ENCODE assay signal across 22 cellular contexts in the genomic region with DNA sequence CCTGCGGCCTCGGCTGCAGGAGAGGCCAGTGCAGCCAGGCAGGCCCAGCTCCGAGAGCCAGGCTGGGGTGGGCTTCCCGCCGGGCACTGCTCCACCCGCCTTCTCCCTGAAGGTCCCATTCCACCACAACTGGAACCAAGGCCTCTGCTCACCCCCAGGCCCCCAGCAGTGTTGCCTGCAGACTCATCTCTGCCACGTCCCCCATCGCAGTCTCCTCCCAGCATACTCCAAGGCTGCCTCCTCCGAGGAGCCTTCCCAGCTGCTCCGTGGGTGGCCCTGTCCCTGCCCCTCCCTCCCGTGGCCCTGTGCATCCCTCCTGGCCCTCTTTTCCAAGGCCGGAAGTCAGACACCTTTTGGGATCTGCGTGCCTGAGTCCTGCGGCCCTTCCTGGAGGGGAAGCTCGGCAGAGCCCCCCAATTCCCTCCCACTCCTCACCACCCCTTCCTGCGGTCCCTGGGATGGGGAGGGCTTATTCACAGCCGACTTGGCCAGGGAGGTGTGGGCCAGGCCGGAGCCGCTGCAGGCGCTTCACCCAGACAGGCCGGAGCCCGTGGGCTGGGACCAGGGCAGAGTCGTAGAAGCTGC. TPM values are rescaled to one million over a fixed set of nuclear protein-coding genes. Genes with fewer than 3 reads are reported as not detected.
DNase-seq lines count a peak whose midpoint lies in the region; ATAC-seq and TF ChIP-seq lines count a peak whose summit lies in the region.
"Had no signal": no experiment of that assay in that cellular context is flagged by ENCODE, and none has a peak within 500 bp of the region (broad histone marks: within the 10 kb centered on the region; RNA-seq: fewer than 3 reads in every experiment).

No MANE protein-coding gene starts in this region.

- DNase-seq in BE2C = peak; percentile 46
- DNase-seq in cardiac septum (ENCODE audit: low spot score) = peak; percentile 74
- peak; percentile 77 for DNase-seq in osteoblast (ENCODE audit: insufficient read length, low spot score, missing footprints)
- DNase-seq in hepatocyte (ENCODE audit: low spot score) = no peak
- DNase-seq in NCI-H526 treated with DMSO at 0.1 percent for 48 hours (lab: John Stamatoyannopoulos, UW) = no peak
- DNase-seq: activated CD4-positive, alpha-beta memory T cell treated with anti-CD3 and anti-CD28 coated beads, Interleukin-2, amount 10 ng/mL, durations not matched to agents 7 days and 5 days; activated gamma-delta T cell treated with Interleukin-2 at 50 U/mL for 16 hours; activated T-cell treated with anti-CD3 and anti-CD28 coated beads for 4 hours; CD4-positive, CD25-positive, alpha-beta regulatory T cell; cerebellar nuclear complex; Karpas-422; naive B cell; NCI-H1417 treated with DMSO at 0.1 percent for 48 hours; NCI-H345; NCI-H774; stimulated activated CD4-positive, alpha-beta T cell treated with anti-CD3 and anti-CD28 coated beads, Interleukin-2, amount 100 ng/mL, for 48 hours; transverse colon had no signal

- H3K27ac ChIP-seq in HEK293 (ENCODE audit: extremely low read depth, low read depth, low read length) (no peak overlapping the region), osteoblast (ENCODE audit: low read depth, low read length) (no peak overlapping the region), hepatocyte (no peak overlapping the region)
- H3K27ac ChIP-seq: body of pancreas had no signal

- TF ChIP-seq CTCF in BE2C (IDR thresholded peaks at IDR 0.05; ENCODE audit: low read depth, low read length) (no peak), HEK293 (tag by site-specific recombination; IDR thresholded peaks at IDR 0.05) (no peak), osteoblast (IDR thresholded peaks at IDR 0.05; ENCODE audit: extremely low read depth, low read depth, low read length) (no peak), hepatocyte (IDR thresholded peaks at IDR 0.05; ENCODE audit: poor library complexity) (no peak)

- no peak for ATAC-seq in GM21576 (IDR thresholded peaks at IDR 0.05; ENCODE audit: unreplicated experiment)
- ATAC-seq: activated CD4-positive, CD25-positive, alpha-beta regulatory T cell treated with anti-CD3 and anti-CD28 coated beads, Interleukin-2, amount 50 U/mL, for 24 hours; body of pancreas; GM12878 had no signal

- intact Hi-C loops in cardiac septum (cut with DNase I) = no loop called here

- H4K20me1 ChIP-seq in osteoblast (ENCODE audit: insufficient read depth, low read length) (no peaks in the 10 kb centered on the region), hepatocyte (ENCODE audit: insufficient read depth, poor library complexity, severe bottlenecking) (no peaks in the 10 kb centered on the region)

- H3K4me3 ChIP-seq in BE2C (ENCODE audit: low read depth, low read length) (no peak overlapping the region), HEK293 (ENCODE audit: low read depth, low read length) (no peak overlapping the region), osteoblast (ENCODE audit: insufficient read depth, low read length) (no peak overlapping the region), hepatocyte (no peak overlapping the region)
- H3K4me3 ChIP-seq: body of pancreas, GM12878, transverse colon had no signal

- H3K27me3 ChIP-seq in BE2C (no peaks in the 10 kb centered on the region), osteoblast (ENCODE audit: insufficient read depth, low read length) (no peaks in the 10 kb centered on the region), hepatocyte (no peaks in the 10 kb centered on the region)
- H3K27me3 ChIP-seq: body of pancreas, transverse colon had no signal

- H3K4me2 ChIP-seq in osteoblast (ENCODE audit: insufficient read depth, low read length) (no peak overlapping the region), hepatocyte (no peak overlapping the region)

- H3K79me2 ChIP-seq in osteoblast (ENCODE audit: insufficient read depth, low read length) (no peaks in the 10 kb centered on the region), hepatocyte (no peaks in the 10 kb centered on the region)

- H3K4me1 ChIP-seq in BE2C = peaks cover 56% of the 10 kb centered on the region
- no peaks in the 10 kb centered on the region for H3K4me1 ChIP-seq in HEK293 (ENCODE audit: control insufficient read depth, insufficient read depth, low read length)
- peaks cover 6% of the 10 kb centered on the region for H3K4me1 ChIP-seq in osteoblast (ENCODE audit: insufficient read depth, low read length)
- peaks cover 40% of the 10 kb centered on the region for H3K4me1 ChIP-seq in hepatocyte (ENCODE audit: insufficient read depth)
- H3K4me1 ChIP-seq: body of pancreas had no signal

- CTCF ChIA-PET in HEK293 (lab: Yijun Ruan, JAX) = interaction anchor here (0.7 to 1.0 kb wide), 2 partner anchors 150 to 1166 kb away, joined by 5 to 8 read pairs; no protein-coding TSS in a partner anchor

- H3K36me3 ChIP-seq in BE2C = no peaks in the 10 kb centered on the region
- no peaks in the 10 kb centered on the region for H3K36me3 ChIP-seq in HEK293 (ENCODE audit: control insufficient read depth in 2 of 2, insufficient read depth in 1 of 2, low read length in 2 of 2)
- no peaks in the 10 kb centered on the region for H3K36me3 ChIP-seq in osteoblast (ENCODE audit: insufficient read depth, low read length)
- H3K36me3 ChIP-seq in hepatocyte (replicated peaks; ENCODE audit: insufficient read depth, low read depth) = no peaks in the 10 kb centered on the region
- H3K36me3 ChIP-seq: transverse colon had no signal

- no peaks in the 10 kb centered on the region for H3K9me2 ChIP-seq in hepatocyte (replicated peaks; ENCODE audit: insufficient read depth)

- no peaks in the 10 kb centered on the region for H3K9me3 ChIP-seq in BE2C
- H3K9me3 ChIP-seq in HEK293 (ENCODE audit: control insufficient read depth, insufficient read depth, low read depth, low read length) = no peaks in the 10 kb centered on the region
- no peaks in the 10 kb centered on the region for H3K9me3 ChIP-seq in osteoblast (ENCODE audit: low read depth, low read length)
- H3K9me3 ChIP-seq in hepatocyte (ENCODE audit: low read depth) = no peaks in the 10 kb centered on the region
- H3K9me3 ChIP-seq: body of pancreas, transverse colon had no signal

- POLR2A ChIA-PET in HEK293 (lab: Yijun Ruan, JAX) = no interaction called here

- 75% methylated on average over 22 of the region's 23 CpGs for WGBS in hepatocyte (ENCODE audit: low lambda C conversion rate, missing lambda C conversion rate)

- H2AFZ ChIP-seq in osteoblast (ENCODE audit: low read length) = no peak overlapping the region
- no peak overlapping the region for H2AFZ ChIP-seq in hepatocyte

TF ChIP-seq in HEK293, 187 proteins besides CTCF, POLR2A, EP300 and RAD21:
- TF ChIP-seq ZFHX2 (tag by site-specific recombination; conservative IDR thresholded peaks at IDR 0.05) (peak; percentile 29), ZFP37 (tag by site-specific recombination; IDR thresholded peaks at IDR 0.05) (no peak), PATZ1 (tag by site-specific recombination; IDR thresholded peaks at IDR 0.05) (peak; percentile 29; the same call in 1 of the 2 replicates), GLIS2 (tag by site-specific recombination; IDR thresholded peaks at IDR 0.05) (peak; percentile 25; the same call in 1 of the 2 replicates), TCF7L2 (IDR thresholded peaks at IDR 0.05; ENCODE audit: borderline replicate concordance, low read depth, low read length) (no peak), EGR2 (tag by site-specific recombination; IDR thresholded peaks at IDR 0.05; ENCODE audit: low read depth) (0 out of 2 replicates have a peak, but pooled peaks have one; percentile 9), GLIS1 (tag by site-specific recombination; IDR thresholded peaks at IDR 0.05) (peak; percentile 58)

RNA-seq across cellular contexts. Expression of gene SLX9, which starts 47.6 kb away (rescaled TPM):
- polyA plus RNA-seq in BE2C (2012; ENCODE audit: insufficient read depth, insufficient read length, low read depth) = 105 TPM
- total RNA-seq in cardiac septum (35.8 TPM), osteoblast (9.4 and 10.9 TPM in 2 replicates), hepatocyte (11.5 and 16.3 TPM in 2 replicates)
- 33.2 and 37.2 TPM in 2 replicates for polyA plus RNA-seq in hepatocyte

Comparison
In these comparisons a context has a peak if more than half of its experiments do, and no peak if none do; other contexts are left out.
1. DNase-seq: peak in BE2C (single experiment), cardiac septum (single experiment) and osteoblast (single experiment); none in hepatocyte (single experiment) and NCI-H526 treated with DMSO at 0.1 percent for 48 hours (single experiment).